24 cellular contexts compared by ENCODE assay signal in genomic region chr14:39416072-39416471, GRCh38. TPM values are rescaled to one million over a fixed set of nuclear protein-coding genes. Genes with fewer than 3 reads are reported as not detected.
DNase-seq lines count a peak whose midpoint lies in the region; ATAC-seq and TF ChIP-seq lines count a peak whose summit lies in the region.
"Had no signal": no experiment of that assay in that cellular context is flagged by ENCODE, and none has a peak within 500 bp of the region (broad histone marks: within the 10 kb centered on the region; RNA-seq: fewer than 3 reads in every experiment).

No MANE protein-coding gene starts in this region.

- peaks cover 9 to 15% of the 10 kb centered on the region in 2 donors for H3K9me3 Mint-ChIP-seq in activated T-cell treated with anti-CD3 and anti-CD28 coated beads, Interleukin-2, amount 50 U/mL, for 72 hours
- H3K9me3 Mint-ChIP-seq in CD4-positive, CD25-positive, alpha-beta regulatory T cell = peaks cover 0 to 32% (median 12%) of the 10 kb centered on the region in 7 donors

- H3K4me3 Mint-ChIP-seq in activated T-cell treated with anti-CD3 and anti-CD28 coated beads, Interleukin-2, amount 50 U/mL, for 72 hours = no peak overlapping the region
- no peak overlapping the region for H3K4me3 Mint-ChIP-seq in CD4-positive, CD25-positive, alpha-beta regulatory T cell
- H3K4me3 Mint-ChIP-seq: B cell; CD8-positive, alpha-beta memory T cell had no signal

- no peaks in the 10 kb centered on the region for H3K27me3 Mint-ChIP-seq in activated T-cell treated with anti-CD3 and anti-CD28 coated beads, Interleukin-2, amount 50 U/mL, for 72 hours (ENCODE audit: low read depth)
- H3K27me3 Mint-ChIP-seq in CD4-positive, CD25-positive, alpha-beta regulatory T cell = no peaks in the 10 kb centered on the region
- H3K27me3 Mint-ChIP-seq: B cell; CD4-positive, alpha-beta memory T cell; CD8-positive, alpha-beta memory T cell had no signal

- POLR2A ChIA-PET in HEK293T (lab: Yijun Ruan, JAX) = interaction anchor here (0.7 kb wide), 1 partner anchor 10 kb away, joined by 3 read pairs; no protein-coding TSS in a partner anchor

- peaks cover 4% of the 10 kb centered on the region for H3K4me1 ChIP-seq in CD4-positive, CD25-positive, alpha-beta regulatory T cell (ENCODE audit: control insufficient read depth, insufficient read depth, low read length, poor library complexity, severe bottlenecking)
- H3K4me1 ChIP-seq: A549; BLaER1 treated with 17β-estradiol and CSF1 and Interleukin-3, amounts not matched to agents 10 nM and 100 nM had no signal

- peaks cover 24 to 39% of the 10 kb centered on the region in 2 donors for H3K36me3 Mint-ChIP-seq in activated T-cell treated with anti-CD3 and anti-CD28 coated beads, Interleukin-2, amount 50 U/mL, for 72 hours (ENCODE audit: insufficient read depth in 2 of 2)
- H3K36me3 Mint-ChIP-seq in CD4-positive, CD25-positive, alpha-beta regulatory T cell = peaks cover 54% of the 10 kb centered on the region

- no peak overlapping the region for H3K4me3 ChIP-seq in CD4-positive, CD25-positive, alpha-beta regulatory T cell (ENCODE audit: low read depth, low read length)
- H3K4me3 ChIP-seq: A549; BLaER1 treated with 17β-estradiol and CSF1 and Interleukin-3, amounts not matched to agents 10 nM and 100 nM had no signal

- H3K27me3 ChIP-seq in CD4-positive, CD25-positive, alpha-beta regulatory T cell (ENCODE audit: control insufficient read depth, insufficient read depth, low read length) = no peaks in the 10 kb centered on the region
- H3K27me3 ChIP-seq: BLaER1 treated with 17β-estradiol and CSF1 and Interleukin-3, amounts not matched to agents 10 nM and 100 nM had no signal

- no peak overlapping the region for H3K27ac ChIP-seq in CD4-positive, CD25-positive, alpha-beta regulatory T cell (ENCODE audit: insufficient read depth, low read length, poor library complexity, severe bottlenecking)
- H3K27ac ChIP-seq: 22Rv1; A549; BLaER1 treated with 17β-estradiol and CSF1 and Interleukin-3, amounts not matched to agents 10 nM and 100 nM; C4-2B had no signal

- peaks cover 19 to 31% of the 10 kb centered on the region in 2 experiments for H3K9me3 ChIP-seq in CD4-positive, CD25-positive, alpha-beta regulatory T cell (ENCODE audit: control insufficient read depth in 2 of 2, low read length in 2 of 2)

- peak overlapping the region; percentile 58 for H3K27ac Mint-ChIP-seq in activated T-cell treated with anti-CD3 and anti-CD28 coated beads, Interleukin-2, amount 50 U/mL, for 72 hours
- peak overlapping the region in 2 of 3 donors; percentile 52 to 58 for H3K27ac Mint-ChIP-seq in CD4-positive, CD25-positive, alpha-beta regulatory T cell
- H3K27ac Mint-ChIP-seq: B cell had no signal

- CTCF ChIA-PET in HEK293T (lab: Yijun Ruan, JAX) = no interaction called here

- no peak for ATAC-seq in activated T-cell treated with anti-CD3 and anti-CD28 coated beads, Interleukin-2, amount 50 U/mL, for 72 hours (replicated peaks in 1 of 2)
- ATAC-seq in CD4-positive, CD25-positive, alpha-beta regulatory T cell (ENCODE audit: low read depth in 2 of 2) = no peak
- ATAC-seq in left colon (no peak), GM21723 (IDR thresholded peaks at IDR 0.05; ENCODE audit: unreplicated experiment) (no peak), GM18520 (IDR thresholded peaks at IDR 0.05; ENCODE audit: unreplicated experiment) (no peak)
- ATAC-seq: A549 had no signal

- no peaks in the 10 kb centered on the region for H3K4me1 Mint-ChIP-seq in activated T-cell treated with anti-CD3 and anti-CD28 coated beads, Interleukin-2, amount 50 U/mL, for 72 hours (ENCODE audit: low read depth)
- peaks cover 16 to 34% (median 25%) of the 10 kb centered on the region in 4 donors for H3K4me1 Mint-ChIP-seq in CD4-positive, CD25-positive, alpha-beta regulatory T cell

- DNase-seq in activated T-cell treated with anti-CD3 and anti-CD28 coated beads, Interleukin-2, amount 50 U/mL, for 72 hours = no peak
- DNase-seq in activated T-cell treated with anti-CD3 and anti-CD28 coated beads for 4 hours = no peak
- no peak for DNase-seq in CD4-positive, CD25-positive, alpha-beta regulatory T cell
- DNase-seq in HEK293T (ENCODE audit: extremely low spot score) = no peak
- DNase-seq in left kidney (ENCODE audit: low read depth, low spot score) = peak; percentile 11
- no peak for DNase-seq in left colon
- DNase-seq: AML-193; CD4-positive, alpha-beta memory T cell; CD8-positive, alpha-beta memory T cell; COR-L47; DMS 273 treated with DMSO at 0.1 percent for 48 hours; DMS153; DMS53; DMS79; DND-41; EL; GDM1 had no signal

- peaks cover 18% of the 10 kb centered on the region for H3K36me3 ChIP-seq in CD4-positive, CD25-positive, alpha-beta regulatory T cell (ENCODE audit: control insufficient read depth, insufficient read depth, low read length)

- intact Hi-C loops in left colon (cut with DNase I, micrococcal nuclease) = no loop called here

TF ChIP-seq in HEK293T, 16 proteins besides CTCF, POLR2A, EP300 and RAD21:
- TF ChIP-seq FOXA1 (IDR thresholded peaks at IDR 0.05) = no peak
- TF ChIP-seq ZNF384 (IDR thresholded peaks at IDR 0.05) = 0 out of 2 replicates have a peak, but pooled peaks have one; percentile 29

RNA-seq across cellular contexts. Expression of gene FBXO33, which starts 16.2 kb away (rescaled TPM):
- 10 to 100 TPM; 13.3 to 16.7 TPM for total RNA-seq in activated T-cell treated with anti-CD3 and anti-CD28 coated beads, Interleukin-2, amount 50 U/mL, for 72 hours
- 59.9 TPM for total RNA-seq in CD4-positive, CD25-positive, alpha-beta regulatory T cell
- polyA plus RNA-seq in CD4-positive, CD25-positive, alpha-beta regulatory T cell = 10 to 100 TPM; 16.0 to 20.2 (median 17.4) TPM
- total RNA-seq in left colon = 1 to 10 TPM; 6.9 to 9.3 TPM
